Comparison of ENCODE assay signal across 13 cellular contexts in the genomic region with DNA sequence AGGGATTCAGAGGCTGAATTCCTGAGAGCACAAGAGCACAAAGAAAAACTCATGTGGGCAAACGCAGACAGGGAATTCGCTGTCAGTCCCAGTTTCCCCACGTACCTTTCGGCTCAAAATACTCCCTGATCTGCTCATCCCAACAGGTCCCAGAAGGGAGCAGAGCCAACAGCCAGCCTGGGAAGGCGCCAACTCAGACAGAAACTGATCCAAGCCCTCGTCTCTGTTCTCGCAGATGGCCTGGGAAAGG.
A peak's percentile ranks its signal among the peaks of the same experiment; 100 is the strongest.
DNase-seq lines count a peak whose midpoint lies in the region; ATAC-seq, FAIRE-seq and TF ChIP-seq lines count a peak whose summit lies in the region.
"Had no signal": no experiment of that assay in that cellular context is flagged by ENCODE, and none has a peak within 500 bp of the region (broad histone marks: within the 10 kb centered on the region; RNA-seq: fewer than 3 reads in every experiment).

No MANE protein-coding gene starts in this region.

- no peak for DNase-seq in GM12891 (ENCODE audit: insufficient read length, low spot score)
- peak; percentile 66 for DNase-seq in NCI-H2171 (lab: John Stamatoyannopoulos, UW)
- DNase-seq in chondrocyte (ENCODE audit: low spot score), result no peak
- no peak for DNase-seq in neuronal stem cell (ENCODE audit: low spot score)
- DNase-seq in activated naive CD4-positive, alpha-beta T cell treated with anti-CD3 and anti-CD28 coated beads, Interleukin-2, amount 10 ng/mL, durations not matched to agents 7 days and 5 days, result no peak
- DNase-seq in activated T-helper 1 cell treated with anti-CD3 and anti-CD28 coated beads, Interleukin-12 subunit alpha, Interleukin-12 subunit beta, Interleukin-2, Interleukin-4 antibody, amounts not matched to agents 30 ng/mL and 10 ng/mL and 1 ng/mL, durations not matched to agents 14 hours and 24 hours and 36 hours (ENCODE audit: low spot score), result no peak
- DNase-seq: activated T-cell treated with anti-CD3 and anti-CD28 coated beads, Interleukin-2, amount 50 U/mL, for 24 hours; heart left ventricle; stimulated activated CD4-positive, alpha-beta T cell treated with anti-CD3 and anti-CD28 coated beads, Interleukin-4, amount 100 ng/mL, for 24 hours had no signal

- no peak overlapping the region for H3K14ac ChIP-seq in neuronal stem cell (ENCODE audit: low read length)

- H3K4me2 ChIP-seq in neuronal stem cell (ENCODE audit: insufficient read depth, low read length, poor library complexity, severe bottlenecking), result peak overlapping the region; percentile 11

- no peak overlapping the region for H4K8ac ChIP-seq in neuronal stem cell (ENCODE audit: low read depth, low read length)

- TF ChIP-seq CTCF in chondrocyte (IDR thresholded peaks at IDR 0.05), result no peak

- peaks cover 3% of the 10 kb centered on the region for H3K79me1 ChIP-seq in neuronal stem cell (ENCODE audit: low read depth, low read length)

- peak overlapping the region; percentile 31 for H2BK15ac ChIP-seq in neuronal stem cell (ENCODE audit: low read length)

- H3K36me3 ChIP-seq in neuronal stem cell (replicated peaks in 1 of 2; ENCODE audit: control insufficient read depth in 2 of 2, insufficient read depth in 2 of 2, low read length in 2 of 2), result no peaks in the 10 kb centered on the region
- H3K36me3 ChIP-seq: heart left ventricle, SJCRH30 had no signal

- H3K36me3 Mint-ChIP-seq in chondrocyte (ENCODE audit: low read depth), result peaks cover 3% of the 10 kb centered on the region
- H3K36me3 Mint-ChIP-seq in activated naive CD4-positive, alpha-beta T cell treated with anti-CD3 and anti-CD28 coated beads, Interleukin-2, amount 10 ng/mL, durations not matched to agents 7 days and 5 days, result no peaks in the 10 kb centered on the region
- H3K36me3 Mint-ChIP-seq in activated T-helper 1 cell treated with anti-CD3 and anti-CD28 coated beads, Interleukin-12 subunit alpha, Interleukin-12 subunit beta, Interleukin-2, Interleukin-4 antibody, amounts not matched to agents 30 ng/mL and 10 ng/mL and 1 ng/mL, durations not matched to agents 14 hours and 24 hours and 36 hours (ENCODE audit: low read depth), result no peaks in the 10 kb centered on the region

- peaks cover 17% of the 10 kb centered on the region for H3K27me3 Mint-ChIP-seq in chondrocyte (ENCODE audit: low read depth)
- H3K27me3 Mint-ChIP-seq in activated naive CD4-positive, alpha-beta T cell treated with anti-CD3 and anti-CD28 coated beads, Interleukin-2, amount 10 ng/mL, durations not matched to agents 7 days and 5 days, result peaks cover 56% of the 10 kb centered on the region
- no peaks in the 10 kb centered on the region for H3K27me3 Mint-ChIP-seq in activated T-helper 1 cell treated with anti-CD3 and anti-CD28 coated beads, Interleukin-12 subunit alpha, Interleukin-12 subunit beta, Interleukin-2, Interleukin-4 antibody, amounts not matched to agents 30 ng/mL and 10 ng/mL and 1 ng/mL, durations not matched to agents 14 hours and 24 hours and 36 hours (ENCODE audit: insufficient read depth)
- H3K27me3 Mint-ChIP-seq: activated T-cell treated with anti-CD3 and anti-CD28 coated beads, Interleukin-2, amount 50 U/mL, for 24 hours; stimulated activated naive CD8-positive, alpha-beta T cell treated with anti-CD3 and anti-CD28 coated beads, Interleukin-15, Interleukin-2, amounts not matched to agents 100 ng/mL and 50 ng/mL, for 24 hours had no signal

- peaks cover 14 to 56% of the 10 kb centered on the region in 2 donors for H3K4me1 ChIP-seq in neuronal stem cell (ENCODE audit: control insufficient read depth in 2 of 2, insufficient read depth in 1 of 2, low read depth in 1 of 2, low read length in 2 of 2)

- intact Hi-C loops in activated T-helper 1 cell treated with anti-CD3 and anti-CD28 coated beads, Interleukin-12 subunit alpha, Interleukin-12 subunit beta, Interleukin-2, Interleukin-4 antibody, amounts not matched to agents 30 ng/mL and 10 ng/mL and 1 ng/mL, durations not matched to agents 14 hours and 24 hours and 36 hours (cut with micrococcal nuclease), result no loop called here

- peaks cover 14 to 19% of the 10 kb centered on the region in 2 donors for H3K9me3 ChIP-seq in neuronal stem cell (replicated peaks in 1 of 2; ENCODE audit: control insufficient read depth in 2 of 2, insufficient read depth in 1 of 2, low read depth in 1 of 2, low read length in 2 of 2)
- H3K9me3 ChIP-seq: heart left ventricle, SJCRH30 had no signal

- peak overlapping the region; percentile 73 for H2BK120ac ChIP-seq in neuronal stem cell (ENCODE audit: low read depth, low read length)

- WGBS in neuronal stem cell (ENCODE audit: extremely low coverage in 2 of 2, insufficient read length in 2 of 2, insufficient replicate concordance in 1 of 2), 2 donors, result no CpG with 5 or more reads among the region's 7 CpGs

- ATAC-seq in GM18519 (IDR thresholded peaks at IDR 0.05; ENCODE audit: low FRiP score, unreplicated experiment) (no peak), GM19452 (IDR thresholded peaks at IDR 0.05; ENCODE audit: unreplicated experiment) (no peak)

- H3K4me3 ChIP-seq in neuronal stem cell (ENCODE audit: low read length in 2 of 2), result no peak overlapping the region
- H3K4me3 ChIP-seq: heart left ventricle, SJCRH30 had no signal

- H3K27ac Mint-ChIP-seq in chondrocyte (ENCODE audit: unreplicated experiment), result peak overlapping the region; percentile 41
- no peak overlapping the region for H3K27ac Mint-ChIP-seq in activated naive CD4-positive, alpha-beta T cell treated with anti-CD3 and anti-CD28 coated beads, Interleukin-2, amount 10 ng/mL, durations not matched to agents 7 days and 5 days
- H3K27ac Mint-ChIP-seq in activated T-helper 1 cell treated with anti-CD3 and anti-CD28 coated beads, Interleukin-12 subunit alpha, Interleukin-12 subunit beta, Interleukin-2, Interleukin-4 antibody, amounts not matched to agents 30 ng/mL and 10 ng/mL and 1 ng/mL, durations not matched to agents 14 hours and 24 hours and 36 hours, result no peak overlapping the region
- H3K27ac Mint-ChIP-seq: activated T-cell treated with anti-CD3 and anti-CD28 coated beads, Interleukin-2, amount 50 U/mL, for 24 hours; stimulated activated naive CD8-positive, alpha-beta T cell treated with anti-CD3 and anti-CD28 coated beads, Interleukin-15, Interleukin-2, amounts not matched to agents 100 ng/mL and 50 ng/mL, for 24 hours had no signal

- H3K27me3 ChIP-seq in neuronal stem cell (ENCODE audit: control insufficient read depth in 3 of 3, insufficient read depth in 3 of 3, low read depth in 1 of 3, low read length in 3 of 3), result peaks cover 0 to 93% (median 0%) of the 10 kb centered on the region in 3 experiments
- H3K27me3 ChIP-seq: SJCRH30 had no signal

- H2BK5ac ChIP-seq in neuronal stem cell (ENCODE audit: low read length), result peak overlapping the region; percentile 83

- no peak overlapping the region for H3K23ac ChIP-seq in neuronal stem cell (ENCODE audit: low read depth, low read length, poor library complexity)

- H2BK12ac ChIP-seq in neuronal stem cell (ENCODE audit: low read length), result peak overlapping the region; percentile 48

- CTCF ChIA-PET in activated naive CD4-positive, alpha-beta T cell treated with anti-CD3 and anti-CD28 coated beads, Interleukin-2, amount 10 ng/mL, durations not matched to agents 7 days and 5 days (lab: Charles Lee), result interaction anchor here (1.0 kb wide), 1 partner anchor 14 kb away, joined by 3 read pairs; no protein-coding TSS in a partner anchor

- H3K9ac ChIP-seq in neuronal stem cell (ENCODE audit: low read depth, low read length, poor library complexity), result no peak overlapping the region

- H3K4me3 Mint-ChIP-seq in chondrocyte (ENCODE audit: unreplicated experiment), result no peak overlapping the region
- no peak overlapping the region for H3K4me3 Mint-ChIP-seq in activated naive CD4-positive, alpha-beta T cell treated with anti-CD3 and anti-CD28 coated beads, Interleukin-2, amount 10 ng/mL, durations not matched to agents 7 days and 5 days
- H3K4me3 Mint-ChIP-seq in activated T-helper 1 cell treated with anti-CD3 and anti-CD28 coated beads, Interleukin-12 subunit alpha, Interleukin-12 subunit beta, Interleukin-2, Interleukin-4 antibody, amounts not matched to agents 30 ng/mL and 10 ng/mL and 1 ng/mL, durations not matched to agents 14 hours and 24 hours and 36 hours, result no peak overlapping the region
- H3K4me3 Mint-ChIP-seq: activated T-cell treated with anti-CD3 and anti-CD28 coated beads, Interleukin-2, amount 50 U/mL, for 24 hours; stimulated activated naive CD8-positive, alpha-beta T cell treated with anti-CD3 and anti-CD28 coated beads, Interleukin-15, Interleukin-2, amounts not matched to agents 100 ng/mL and 50 ng/mL, for 24 hours had no signal

- H3K9me3 Mint-ChIP-seq in chondrocyte (ENCODE audit: low read depth), result peaks cover 3% of the 10 kb centered on the region
- H3K9me3 Mint-ChIP-seq in activated naive CD4-positive, alpha-beta T cell treated with anti-CD3 and anti-CD28 coated beads, Interleukin-2, amount 10 ng/mL, durations not matched to agents 7 days and 5 days, result peaks cover 6% of the 10 kb centered on the region
- H3K9me3 Mint-ChIP-seq in activated T-helper 1 cell treated with anti-CD3 and anti-CD28 coated beads, Interleukin-12 subunit alpha, Interleukin-12 subunit beta, Interleukin-2, Interleukin-4 antibody, amounts not matched to agents 30 ng/mL and 10 ng/mL and 1 ng/mL, durations not matched to agents 14 hours and 24 hours and 36 hours, result peaks cover 11% of the 10 kb centered on the region

- peaks cover 22% of the 10 kb centered on the region for H3K4me1 Mint-ChIP-seq in chondrocyte (ENCODE audit: low read depth)
- peaks cover 38% of the 10 kb centered on the region for H3K4me1 Mint-ChIP-seq in activated naive CD4-positive, alpha-beta T cell treated with anti-CD3 and anti-CD28 coated beads, Interleukin-2, amount 10 ng/mL, durations not matched to agents 7 days and 5 days
- peaks cover 20% of the 10 kb centered on the region for H3K4me1 Mint-ChIP-seq in activated T-helper 1 cell treated with anti-CD3 and anti-CD28 coated beads, Interleukin-12 subunit alpha, Interleukin-12 subunit beta, Interleukin-2, Interleukin-4 antibody, amounts not matched to agents 30 ng/mL and 10 ng/mL and 1 ng/mL, durations not matched to agents 14 hours and 24 hours and 36 hours (ENCODE audit: low read depth)

- no peak overlapping the region for H2AK5ac ChIP-seq in neuronal stem cell (ENCODE audit: low read depth, low read length)

- no peak overlapping the region for H2AFZ ChIP-seq in neuronal stem cell (ENCODE audit: low read length)

- FAIRE-seq in GM12891 (lab: Jason Lieb, UNC), result peak; percentile 9

- TF ChIP-seq POLR2A in GM12891 (IDR thresholded peaks at IDR 0.05; ENCODE audit: low read depth, low read length), result no peak

- H4K91ac ChIP-seq in neuronal stem cell (ENCODE audit: low read depth, low read length, poor library complexity), result no peak overlapping the region

- no peak overlapping the region for H3K4ac ChIP-seq in neuronal stem cell (ENCODE audit: low read length)

- peak overlapping the region; percentile 94 for H3K18ac ChIP-seq in neuronal stem cell (ENCODE audit: low read length)

- H3K27ac ChIP-seq in neuronal stem cell (replicated peaks; ENCODE audit: low read length), result peak overlapping the region; percentile 81
- H3K27ac ChIP-seq: heart left ventricle, SJCRH30 had no signal

TF ChIP-seq in GM12891, 5 proteins besides CTCF, POLR2A, EP300 and RAD21 (continues in another document):
- TF ChIP-seq TAF1 (IDR thresholded peaks at IDR 0.05; ENCODE audit: low read depth, low read length) (no peak), POLR2AphosphoS5 (IDR thresholded peaks at IDR 0.05; ENCODE audit: low read depth, low read length) (no peak), SPI1 (IDR thresholded peaks at IDR 0.05; ENCODE audit: low read depth, low read length) (no peak)
